Comparison of ENCODE assay signal across 22 cellular contexts in genomic region chr7:158401295-158401694, GRCh38.
"Had no signal": no experiment of that assay in that cellular context is flagged by ENCODE, and none has a peak within 500 bp of the region (broad histone marks: within the 10 kb centered on the region; RNA-seq: fewer than 3 reads in every experiment).

No MANE protein-coding gene starts in this region.

- H3K36me3 Mint-ChIP-seq: mesothelial cell of epicardium; natural killer cell treated with Interleukin-12 subunit alpha and Interleukin-12 subunit beta and Interleukin-15 and Interleukin-18, amount 100 ng/mL, for 72 hours had no signal

- H3K4me3 Mint-ChIP-seq: dendritic cell treated with granulocyte-macrophage colony-stimulating factor and Interleukin-4, amounts not matched to agents 40 ng/mL and 50 ng/mL, for 4 days; endodermal cell; mesothelial cell of epicardium; naive B cell; natural killer cell treated with Interleukin-12 subunit alpha and Interleukin-12 subunit beta and Interleukin-15 and Interleukin-18, amount 100 ng/mL, for 72 hours; neural crest cell; stimulated activated naive B cell treated with anti-CD40 and anti-IgM and Interleukin-4, amounts not matched to agents 10 μg/mL and 1 μg/mL and 100 μg/mL, for 72 hours; stimulated activated naive CD8-positive, alpha-beta T cell treated with anti-CD3 and anti-CD28 coated beads, Interleukin-15, Interleukin-2, amounts not matched to agents 100 ng/mL and 50 ng/mL, for 24 hours had no signal

- ATAC-seq: foreskin keratinocyte, gastroesophageal sphincter, left colon, mucosa of descending colon, pancreas had no signal

- H3K27me3 Mint-ChIP-seq: dendritic cell treated with granulocyte-macrophage colony-stimulating factor and Interleukin-4, amounts not matched to agents 40 ng/mL and 50 ng/mL, for 4 days; naive B cell; natural killer cell treated with Interleukin-12 subunit alpha and Interleukin-12 subunit beta and Interleukin-15 and Interleukin-18, amount 100 ng/mL, for 72 hours; stimulated activated naive B cell treated with anti-CD40 and anti-IgM and Interleukin-4, amounts not matched to agents 10 μg/mL and 1 μg/mL and 100 μg/mL, for 72 hours; stimulated activated naive CD8-positive, alpha-beta T cell treated with anti-CD3 and anti-CD28 coated beads, Interleukin-15, Interleukin-2, amounts not matched to agents 100 ng/mL and 50 ng/mL, for 24 hours had no signal

- H3K27ac Mint-ChIP-seq: dendritic cell treated with granulocyte-macrophage colony-stimulating factor and Interleukin-4, amounts not matched to agents 40 ng/mL and 50 ng/mL, for 4 days; endodermal cell; mesothelial cell of epicardium; natural killer cell treated with Interleukin-12 subunit alpha and Interleukin-12 subunit beta and Interleukin-15 and Interleukin-18, amount 100 ng/mL, for 72 hours; progenitor cell of endocrine pancreas; stimulated activated naive B cell treated with anti-CD40 and anti-IgM and Interleukin-4, amounts not matched to agents 10 μg/mL and 1 μg/mL and 100 μg/mL, for 72 hours; stimulated activated naive CD8-positive, alpha-beta T cell treated with anti-CD3 and anti-CD28 coated beads, Interleukin-15, Interleukin-2, amounts not matched to agents 100 ng/mL and 50 ng/mL, for 24 hours had no signal

- H3K9me3 Mint-ChIP-seq: endodermal cell had no signal

- DNase-seq: colonic mucosa; effector CD8-positive, alpha-beta T cell; endodermal cell; foreskin keratinocyte; heart right ventricle; hippocampal formation; left colon; left ventricle myocardium inferior; mesenchymal stem cell; mucosa of descending colon; naive B cell; pancreas; stimulated activated CD4-positive, alpha-beta T cell treated with anti-CD3 and anti-CD28 coated beads, Interleukin-15, amount 100 ng/mL, for 24 hours; stimulated activated CD4-positive, alpha-beta T cell treated with anti-CD3 and anti-CD28 coated beads, Interleukin-2, amount 100 ng/mL, for 48 hours; stimulated activated naive B cell treated with anti-CD40 and anti-IgM and Interleukin-4, amounts not matched to agents 10 μg/mL and 1 μg/mL and 100 μg/mL, for 72 hours had no signal

- H3K4me1 Mint-ChIP-seq: mesothelial cell of epicardium; naive B cell; stimulated activated naive B cell treated with anti-CD40 and anti-IgM and Interleukin-4, amounts not matched to agents 10 μg/mL and 1 μg/mL and 100 μg/mL, for 72 hours had no signal
